In the genomic region with DNA sequence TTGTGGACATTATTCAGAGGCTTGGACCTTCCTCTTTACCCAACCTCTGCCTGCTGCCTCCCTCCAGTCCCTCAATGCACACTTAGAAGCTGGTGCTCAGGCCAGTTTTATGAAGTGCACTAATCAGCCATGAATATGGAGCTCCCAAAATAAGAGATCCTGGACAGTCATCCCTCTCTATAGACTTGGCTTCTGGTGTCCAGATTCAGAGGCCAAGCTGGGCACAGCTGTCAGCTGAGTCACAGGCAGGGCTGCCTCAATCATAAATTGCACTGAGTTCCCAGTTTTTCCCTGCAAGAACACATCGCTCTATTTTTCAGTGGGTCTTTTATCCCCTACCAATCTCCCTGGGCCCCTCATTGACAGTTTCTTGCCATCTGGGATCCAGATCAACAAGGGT, we compare ENCODE assay signal across 12 cellular contexts.
"Had no signal": no experiment of that assay in that cellular context is flagged by ENCODE, and none has a peak within 500 bp of the region (broad histone marks: within the 10 kb centered on the region; RNA-seq: fewer than 3 reads in every experiment).

No MANE protein-coding gene starts in this region.

- H3K4me1 ChIP-seq: pancreas had no signal

- H3K36me3 Mint-ChIP-seq: activated naive CD8-positive, alpha-beta T cell treated with anti-CD3 and anti-CD28 coated beads for 36 hours had no signal

- H3K27me3 ChIP-seq: pancreas had no signal

- H3K4me3 ChIP-seq: cardiac muscle cell, pancreas, smooth muscle cell had no signal

- H3K9me3 ChIP-seq: pancreas had no signal

- H3K9me3 Mint-ChIP-seq: activated CD4-positive, alpha-beta memory T cell treated with anti-CD3 and anti-CD28 coated beads, Interleukin-2, amount 10 ng/mL, durations not matched to agents 7 days and 5 days; activated naive CD8-positive, alpha-beta T cell treated with anti-CD3 and anti-CD28 coated beads for 36 hours; activated T-cell treated with anti-CD3 and anti-CD28 coated beads, Interleukin-2, amount 50 U/mL, for 72 hours; nephron had no signal

- H3K4me1 Mint-ChIP-seq: activated CD4-positive, alpha-beta memory T cell treated with anti-CD3 and anti-CD28 coated beads, Interleukin-2, amount 10 ng/mL, durations not matched to agents 7 days and 5 days; activated naive CD8-positive, alpha-beta T cell treated with anti-CD3 and anti-CD28 coated beads for 36 hours had no signal

- H3K36me3 ChIP-seq: cardiac muscle cell, pancreas had no signal

- H3K4me3 Mint-ChIP-seq: activated CD4-positive, alpha-beta memory T cell treated with anti-CD3 and anti-CD28 coated beads, Interleukin-2, amount 10 ng/mL, durations not matched to agents 7 days and 5 days; activated naive CD8-positive, alpha-beta T cell treated with anti-CD3 and anti-CD28 coated beads for 36 hours; activated T-cell treated with anti-CD3 and anti-CD28 coated beads, Interleukin-2, amount 50 U/mL, for 72 hours; nephron had no signal

- DNase-seq: activated CD4-positive, alpha-beta memory T cell treated with anti-CD3 and anti-CD28 coated beads, Interleukin-2, amount 10 ng/mL, durations not matched to agents 7 days and 5 days; activated gamma-delta T cell treated with Interleukin-2 at 50 U/mL for 16 hours; activated naive CD8-positive, alpha-beta T cell treated with anti-CD3 and anti-CD28 coated beads for 36 hours; activated T-cell treated with anti-CD3 and anti-CD28 coated beads, Interleukin-2, amount 50 U/mL, for 72 hours; left colon; mammary epithelial cell; pancreas; T-helper 9 cell had no signal

- H3K27ac ChIP-seq: cardiac muscle cell, epithelial cell of prostate, pancreas had no signal

- H3K4me2 ChIP-seq: smooth muscle cell had no signal

- ATAC-seq: activated T-cell treated with anti-CD3 and anti-CD28 coated beads, Interleukin-2, amount 50 U/mL, for 72 hours; left colon; pancreas had no signal

- H3K27ac Mint-ChIP-seq: activated CD4-positive, alpha-beta memory T cell treated with anti-CD3 and anti-CD28 coated beads, Interleukin-2, amount 10 ng/mL, durations not matched to agents 7 days and 5 days; activated naive CD8-positive, alpha-beta T cell treated with anti-CD3 and anti-CD28 coated beads for 36 hours; activated T-cell treated with anti-CD3 and anti-CD28 coated beads, Interleukin-2, amount 50 U/mL, for 72 hours had no signal
